ENCODE assay signal across 16 cellular contexts in the genomic region with DNA sequence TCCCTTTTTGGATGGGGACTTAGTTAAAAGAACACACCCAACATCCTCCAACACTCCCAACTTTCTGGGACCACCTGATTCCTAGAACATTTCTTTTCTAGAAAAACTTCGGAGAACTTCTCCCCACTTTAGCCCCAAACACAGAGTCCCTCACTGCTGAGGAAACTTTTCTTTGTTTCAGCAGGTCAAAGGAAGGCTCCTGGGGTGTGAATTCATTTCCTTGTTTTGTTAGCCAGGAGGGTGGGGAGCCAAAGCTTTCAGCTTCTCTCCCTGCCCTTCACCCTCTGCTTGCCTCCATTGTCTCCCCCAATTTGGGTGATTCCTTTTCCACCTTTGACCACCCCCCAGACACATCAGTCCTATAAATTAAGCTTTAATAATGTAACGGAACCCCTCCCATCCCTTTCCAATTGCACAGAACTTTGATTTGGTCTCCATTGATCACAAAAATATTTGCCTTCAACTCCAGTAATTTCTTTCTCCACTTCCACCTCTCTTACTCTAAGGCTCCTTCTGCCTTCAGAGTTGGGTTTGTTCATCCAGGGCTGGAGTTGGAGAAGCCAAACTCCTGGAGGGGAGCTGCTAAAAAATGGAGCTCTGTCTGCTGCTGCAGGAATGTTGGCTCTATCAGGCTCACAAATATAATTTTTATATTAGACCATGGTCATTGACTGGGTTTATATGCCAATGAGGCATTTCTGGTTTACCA. TPM values are rescaled to one million over a fixed set of nuclear protein-coding genes. Genes with fewer than 3 reads are reported as not detected.
DNase-seq lines count a peak whose midpoint lies in the region; ATAC-seq and TF ChIP-seq lines count a peak whose summit lies in the region.
"Had no signal": no experiment of that assay in that cellular context is flagged by ENCODE, and none has a peak within 500 bp of the region (broad histone marks: within the 10 kb centered on the region; RNA-seq: fewer than 3 reads in every experiment).

No MANE protein-coding gene starts in this region.

- no peak overlapping the region for H2BK15ac ChIP-seq in mesenchymal stem cell (ENCODE audit: low read depth, poor library complexity, severe bottlenecking)

- no peak for ATAC-seq in heart right ventricle
- ATAC-seq: pancreas had no signal

- H3K4me3 ChIP-seq in left ventricle myocardium inferior (peak overlapping the region; percentile 46), heart right ventricle (no peak overlapping the region), mesenchymal stem cell (ENCODE audit: insufficient read depth in 1 of 2, low read depth in 1 of 2, low read length in 2 of 2) (peak overlapping the region in 1 of 2 experiments; percentile 76), tibial nerve (peak overlapping the region; percentile 3 to 31 (median 8))
- H3K4me3 ChIP-seq: uterus had no signal

- H3K14ac ChIP-seq in mesenchymal stem cell (ENCODE audit: low read length in 2 of 2), result no peak overlapping the region

- no peaks in the 10 kb centered on the region for H3K79me1 ChIP-seq in mesenchymal stem cell (replicated peaks; ENCODE audit: low read length, poor library complexity, severe bottlenecking)

- intact Hi-C loops in left ventricle myocardium inferior (cut with micrococcal nuclease), result no loop called here
- intact Hi-C loops in heart right ventricle (cut with DNase I), result loop anchor here in 1 of 10 donors (2.0 kb wide), 1 partner anchor 19 kb away; no protein-coding TSS in a partner anchor

- no peaks in the 10 kb centered on the region for H3K36me3 ChIP-seq in left ventricle myocardium inferior
- no peaks in the 10 kb centered on the region for H3K36me3 ChIP-seq in heart right ventricle
- peaks cover 14 to 17% of the 10 kb centered on the region in 2 experiments for H3K36me3 ChIP-seq in mesenchymal stem cell (ENCODE audit: control insufficient read depth in 1 of 2, insufficient read depth in 2 of 2, low read depth in 1 of 2, low read length in 2 of 2)
- H3K36me3 ChIP-seq in tibial nerve, result no peaks in the 10 kb centered on the region
- H3K36me3 ChIP-seq: pancreas, uterus had no signal

- 21 to 39% methylated on average over 2 of the region's 2 CpGs for WGBS in heart right ventricle, 2 donors
- WGBS in mesenchymal stem cell, result 50% methylated on average over 1 of the region's 2 CpGs
- 30 to 61% methylated on average over 2 of the region's 2 CpGs for WGBS in tibial nerve, 2 donors

- no peak overlapping the region for H2AFZ ChIP-seq in mesenchymal stem cell (ENCODE audit: low read depth, low read length)

- no peak for TF ChIP-seq CTCF in left ventricle myocardium inferior (IDR thresholded peaks at IDR 0.05; ENCODE audit: borderline replicate concordance)
- TF ChIP-seq CTCF in heart right ventricle (IDR thresholded peaks at IDR 0.05), result no peak
- no peak for TF ChIP-seq CTCF in tibial nerve (IDR thresholded peaks at IDR 0.05)

- H3K18ac ChIP-seq in mesenchymal stem cell (ENCODE audit: low read depth in 1 of 2, low read length in 2 of 2), result peak overlapping the region; percentile 14 to 68

- H3K4ac ChIP-seq in mesenchymal stem cell (ENCODE audit: low read depth in 1 of 2, low read length in 2 of 2), result peak overlapping the region in 1 of 2 experiments; percentile 19

- no peak overlapping the region for H4K91ac ChIP-seq in mesenchymal stem cell (ENCODE audit: low read length)

- DNase-seq in left ventricle myocardium inferior (no peak), heart right ventricle (no peak), dermis blood vessel endothelial cell (peak; percentile 50), mesenchymal stem cell (no peak), tibial nerve (ENCODE audit: low spot score in 2 of 2) (no peak), HuH-7.5 (ENCODE audit: low spot score) (no peak), NCI-H1092 treated with DMSO at 0.1 percent for 48 hours (lab: John Stamatoyannopoulos, UW) (no peak), hippocampal formation (lab: John Stamatoyannopoulos, UW) (no peak)
- DNase-seq: activated CD4-positive, alpha-beta T cell treated with anti-CD3 and anti-CD28 coated beads, Interleukin-2, amount 50 U/mL, for 1 hour; CD4-positive, alpha-beta memory T cell; DMS79 treated with DMSO at 0.1 percent for 48 hours; erythroblast; Kasumi-1; kidney glomerular epithelial cell; pancreas; uterus had no signal

- no peak overlapping the region for H2AK5ac ChIP-seq in mesenchymal stem cell (ENCODE audit: low read length, severe bottlenecking)

- H3K4me1 ChIP-seq in left ventricle myocardium inferior (peaks cover 27% of the 10 kb centered on the region), heart right ventricle (peaks cover 0 to 20% (median 4%) of the 10 kb centered on the region in 9 donors), mesenchymal stem cell (ENCODE audit: control insufficient read depth, insufficient read depth, low read depth, low read length) (peaks cover 41% of the 10 kb centered on the region), tibial nerve (peaks cover 0 to 60% (median 8%) of the 10 kb centered on the region in 4 donors)
- H3K4me1 ChIP-seq: pancreas had no signal

- peak overlapping the region; percentile 1 for H3K4me2 ChIP-seq in mesenchymal stem cell (ENCODE audit: low read length, poor library complexity, severe bottlenecking)

- H3K9ac ChIP-seq in mesenchymal stem cell (ENCODE audit: low read length), result peak overlapping the region; percentile 95

- H4K8ac ChIP-seq in mesenchymal stem cell (ENCODE audit: low read length), result no peak overlapping the region

- no peaks in the 10 kb centered on the region for H3K9me3 ChIP-seq in left ventricle myocardium inferior (replicated peaks)
- H3K9me3 ChIP-seq in heart right ventricle, result no peaks in the 10 kb centered on the region
- H3K9me3 ChIP-seq in mesenchymal stem cell (ENCODE audit: control insufficient read depth, low read length), result no peaks in the 10 kb centered on the region
- H3K9me3 ChIP-seq in tibial nerve, result no peaks in the 10 kb centered on the region
- H3K9me3 ChIP-seq: pancreas, uterus had no signal

- no peak for TF ChIP-seq EP300 in tibial nerve (IDR thresholded peaks at IDR 0.05)

- H2BK5ac ChIP-seq in mesenchymal stem cell (ENCODE audit: low read depth, low read length, poor library complexity, severe bottlenecking), result no peak overlapping the region

- H3K27ac ChIP-seq in left ventricle myocardium inferior (replicated peaks), result peak overlapping the region; percentile 68
- peak overlapping the region in 4 of 10 donors; percentile 26 to 79 (median 58) for H3K27ac ChIP-seq in heart right ventricle
- no peak overlapping the region for H3K27ac ChIP-seq in mesenchymal stem cell (ENCODE audit: low read length, poor library complexity, severe bottlenecking)
- peak overlapping the region; percentile 6 to 85 (median 61) for H3K27ac ChIP-seq in tibial nerve
- H3K27ac ChIP-seq: pancreas had no signal

- no peak overlapping the region for H2BK120ac ChIP-seq in mesenchymal stem cell (ENCODE audit: low read depth, low read length)

- no peak overlapping the region for H2BK12ac ChIP-seq in mesenchymal stem cell (ENCODE audit: low read length in 2 of 2)

- no peak for TF ChIP-seq POLR2A in tibial nerve (IDR thresholded peaks at IDR 0.05)

- H3K23ac ChIP-seq in mesenchymal stem cell (ENCODE audit: low read length in 2 of 2), result no peak overlapping the region

- H3K27me3 ChIP-seq in left ventricle myocardium inferior (ENCODE audit: low read depth) (peaks cover 100% of the 10 kb centered on the region), heart right ventricle (peaks cover 34 to 100% (median 100%) of the 10 kb centered on the region in 7 donors), mesenchymal stem cell (ENCODE audit: control insufficient read depth in 1 of 2, insufficient read depth in 1 of 2, low read length in 2 of 2) (peaks cover 0 to 2% of the 10 kb centered on the region in 2 experiments), tibial nerve (peaks cover 0 to 97% of the 10 kb centered on the region in 2 donors)

RNA-seq across cellular contexts. Expression of gene HOXB4, which starts 10.3 kb away (rescaled TPM):
- total RNA-seq in left ventricle myocardium inferior (0.25 TPM), heart right ventricle (1 to 10 TPM in 1 of 10 donors, under 1 TPM in 8, not detected in 1; 0.14 to 1.6 (median 0.29) TPM), dermis blood vessel endothelial cell (2.7 and 3.2 TPM in 2 replicates), tibial nerve (1 to 10 TPM; 1.2 to 3.5 (median 2.0) TPM)
- 1 to 10 TPM in 1 of 2 donors, under 1 TPM in 1; 0.90 to 1.4 TPM for polyA plus RNA-seq in heart right ventricle
- polyA plus RNA-seq in mesenchymal stem cell (2013, experiment 1 of 2), result 5.9 TPM
- 5.9 TPM for polyA plus RNA-seq in mesenchymal stem cell (2013, experiment 2 of 2)

RNA-seq across cellular contexts. Expression of gene HOXB3, which starts 22.2 kb away (rescaled TPM):
- 0.91 TPM for total RNA-seq in left ventricle myocardium inferior
- 1 to 10 TPM in 5 of 10 donors, under 1 TPM in 5; 0.24 to 3.9 (median 0.97) TPM for total RNA-seq in heart right ventricle
- polyA plus RNA-seq in heart right ventricle, result 1 to 10 TPM; 1.3 to 5.9 TPM
- 9.5 and 11.9 TPM in 2 replicates for total RNA-seq in dermis blood vessel endothelial cell
- 39.4 TPM for polyA plus RNA-seq in mesenchymal stem cell (2013, experiment 1 of 2)
- 35.7 TPM for polyA plus RNA-seq in mesenchymal stem cell (2013, experiment 2 of 2)
- total RNA-seq in tibial nerve, result 10 to 100 TPM in 2 of 4 donors, 1 to 10 TPM in 2; 3.7 to 14.1 (median 9.4) TPM

RNA-seq across cellular contexts. Expression of gene HOXB2, which starts 22.9 kb away (rescaled TPM):
- total RNA-seq in left ventricle myocardium inferior (1.9 TPM), heart right ventricle (1 to 10 TPM in 8 of 10 donors, under 1 TPM in 2; 0.47 to 7.9 (median 2.0) TPM), dermis blood vessel endothelial cell (4.8 and 5.2 TPM in 2 replicates), tibial nerve (10 to 100 TPM in 3 of 4 donors, 1 to 10 TPM in 1; 6.9 to 29.3 (median 19.2) TPM)
- polyA plus RNA-seq in heart right ventricle, result 1 to 10 TPM; 4.5 to 7.8 TPM
- polyA plus RNA-seq in mesenchymal stem cell (2013, experiment 1 of 2), result 51.3 TPM
- 53.0 TPM for polyA plus RNA-seq in mesenchymal stem cell (2013, experiment 2 of 2)

RNA-seq across cellular contexts. Expression of gene HOXB5, which starts 25.8 kb away (rescaled TPM):
- total RNA-seq in left ventricle myocardium inferior (not detected), heart right ventricle (under 1 TPM in 1 of 10 donors, not detected in 9; 0.18 TPM), dermis blood vessel endothelial cell (0.17 and 0.23 TPM in 2 replicates), tibial nerve (1 to 10 TPM in 2 of 4 donors, not detected in 2; 1.6 to 1.8 TPM)
- under 1 TPM; 0.06 to 0.15 TPM for polyA plus RNA-seq in heart right ventricle
- polyA plus RNA-seq in mesenchymal stem cell (2013, experiment 1 of 2), result 15.0 TPM
- polyA plus RNA-seq in mesenchymal stem cell (2013, experiment 2 of 2), result 14.1 TPM
- total RNA-seq: CD4-positive, alpha-beta memory T cell had no signal
- polyA plus RNA-seq: CD4-positive, alpha-beta memory T cell had no signal

RNA-seq across cellular contexts. Expression of gene HOXB6, which starts 37.0 kb away (rescaled TPM):
- 0.66 TPM for total RNA-seq in left ventricle myocardium inferior
- 1 to 10 TPM in 1 of 10 donors, under 1 TPM in 7, not detected in 2; 0.14 to 1.2 (median 0.33) TPM for total RNA-seq in heart right ventricle
- polyA plus RNA-seq in heart right ventricle, result under 1 TPM; 0.88 to 0.96 TPM
- 7.5 and 11.9 TPM in 2 replicates for total RNA-seq in dermis blood vessel endothelial cell
- 37.1 TPM for polyA plus RNA-seq in mesenchymal stem cell (2013, experiment 1 of 2)
- polyA plus RNA-seq in mesenchymal stem cell (2013, experiment 2 of 2), result 35.9 TPM
- total RNA-seq in tibial nerve, result 1 to 10 TPM in 3 of 4 donors, under 1 TPM in 1; 0.66 to 5.1 (median 2.9) TPM
- polyA plus RNA-seq: CD4-positive, alpha-beta memory T cell had no signal

Comparison
In these comparisons a context has a peak if more than half of its experiments do, and no peak if none do; other contexts are left out.
1. H3K4me3 ChIP-seq: peak in left ventricle myocardium inferior (single experiment) and tibial nerve (4 of 4); none in heart right ventricle (0 of 10).